ENCODE assay signal across 13 cellular contexts in genomic region chr12:124407074-124407473, GRCh38.
"Had no signal": no experiment of that assay in that cellular context is flagged by ENCODE, and none has a peak within 500 bp of the region (broad histone marks: within the 10 kb centered on the region; RNA-seq: fewer than 3 reads in every experiment).

No MANE protein-coding gene starts in this region.

- H3K9me3 Mint-ChIP-seq: stimulated activated naive CD8-positive, alpha-beta T cell treated with anti-CD3 and anti-CD28 coated beads, Interleukin-15, amount 100 ng/mL, for 72 hours had no signal

- DNase-seq: activated CD4-positive, alpha-beta T cell treated with anti-CD3 and anti-CD28 coated beads for 36 hours; activated effector memory CD4-positive, alpha-beta T cell treated with Interleukin-2 at 50 U/mL for 16 hours; brain microvascular endothelial cell; dermis blood vessel endothelial cell; left colon; naive thymus-derived CD4-positive, alpha-beta T cell; stimulated activated CD4-positive, alpha-beta T cell treated with anti-CD3 and anti-CD28 coated beads, Interleukin-15, amount 100 ng/mL, for 24 hours; stimulated activated CD4-positive, alpha-beta T cell treated with anti-CD3 and anti-CD28 coated beads, Interleukin-4, amount 100 ng/mL, for 24 hours; stimulated activated naive CD8-positive, alpha-beta T cell treated with anti-CD3 and anti-CD28 coated beads, Interleukin-15, amount 100 ng/mL, for 72 hours had no signal

- H3K4me3 ChIP-seq: lung, thoracic aorta had no signal

- ATAC-seq: activated CD4-positive, alpha-beta T cell treated with anti-CD3 and anti-CD28 coated beads for 36 hours; esophagus mucosa; naive thymus-derived CD4-positive, alpha-beta T cell; stimulated activated naive CD8-positive, alpha-beta T cell treated with anti-CD3 and anti-CD28 coated beads, Interleukin-15, amount 100 ng/mL, for 72 hours had no signal

- H3K4me3 Mint-ChIP-seq: activated CD4-positive, alpha-beta T cell treated with anti-CD3 and anti-CD28 coated beads for 36 hours; activated naive CD8-positive, alpha-beta T cell; naive thymus-derived CD4-positive, alpha-beta T cell; stimulated activated naive CD8-positive, alpha-beta T cell treated with anti-CD3 and anti-CD28 coated beads, Interleukin-15, amount 100 ng/mL, for 72 hours had no signal

- H3K27me3 Mint-ChIP-seq: activated CD4-positive, alpha-beta T cell treated with anti-CD3 and anti-CD28 coated beads for 36 hours; activated naive CD8-positive, alpha-beta T cell; naive thymus-derived CD4-positive, alpha-beta T cell; stimulated activated naive CD8-positive, alpha-beta T cell treated with anti-CD3 and anti-CD28 coated beads, Interleukin-15, amount 100 ng/mL, for 72 hours had no signal

- H3K9me3 ChIP-seq: thoracic aorta had no signal

- H3K27me3 ChIP-seq: brain microvascular endothelial cell had no signal

- H3K27ac ChIP-seq: brain microvascular endothelial cell, thoracic aorta had no signal

- H3K27ac Mint-ChIP-seq: activated CD4-positive, alpha-beta T cell treated with anti-CD3 and anti-CD28 coated beads for 36 hours; activated naive CD8-positive, alpha-beta T cell had no signal
